ENCODE assay signal across 8 cellular contexts in genomic region chr16:25111403-25112166, GRCh38. TPM values are rescaled to one million over a fixed set of nuclear protein-coding genes. Genes with fewer than 3 reads are reported as not detected.
DNase-seq lines count a peak whose midpoint lies in the region; ATAC-seq and TF ChIP-seq lines count a peak whose summit lies in the region.

Gene LCMT1 (plus strand): TSS chr16:25111742. CDS start chr16:25111884, 142 bp downstream.

- H3K27me3 ChIP-seq in kidney epithelial cell (ENCODE audit: control insufficient read depth, insufficient read depth, low read length), result no peaks in the 10 kb centered on the region

- no peaks in the 10 kb centered on the region for H3K27me3 Mint-ChIP-seq in activated CD4-positive, alpha-beta T cell treated with anti-CD3 and anti-CD28 coated beads for 36 hours

- intact Hi-C loops in activated CD4-positive, alpha-beta T cell treated with anti-CD3 and anti-CD28 coated beads for 36 hours (cut with DNase I, micrococcal nuclease), result loop anchor here (1.0 to 5.0 kb wide), 10 partner anchors 18 to 574 kb away; partner anchors contain the start of genes ARHGAP17 (in 1 of the 2), RBBP6 (in 1 of the 2), TNRC6A (in 1 of the 2) and ZKSCAN2 (in 1 of the 2)

- peaks cover 52% of the 10 kb centered on the region for H3K4me1 Mint-ChIP-seq in activated CD4-positive, alpha-beta T cell treated with anti-CD3 and anti-CD28 coated beads for 36 hours

- TF ChIP-seq CTCF in choroid plexus epithelial cell (conservative IDR thresholded peaks at IDR 0.05; ENCODE audit: low read depth, low read length) (peak; percentile 2), kidney epithelial cell (IDR thresholded peaks at IDR 0.05; ENCODE audit: insufficient read depth, low read length, poor library complexity, severe bottlenecking) (no peak)

- H3K27ac Mint-ChIP-seq in activated CD4-positive, alpha-beta T cell treated with anti-CD3 and anti-CD28 coated beads for 36 hours, result peak within 1 kb of the TSS; percentile 99

- DNase-seq in Ammon's horn (ENCODE audit: low spot score), result peak; percentile 97
- peak; percentile 88 for DNase-seq in GM19238 (ENCODE audit: insufficient read length, low spot score)
- peak; percentile 98 to 99 for DNase-seq in NCI-H524 (lab: John Stamatoyannopoulos, UW)
- DNase-seq in activated CD4-positive, alpha-beta T cell treated with anti-CD3 and anti-CD28 coated beads for 36 hours, result peak; percentile 96
- DNase-seq in choroid plexus epithelial cell (ENCODE audit: low read depth), result peak; percentile 98
- DNase-seq in kidney epithelial cell (ENCODE audit: low read depth), result peak; percentile 92
- peak; percentile 87 to 88 for DNase-seq in stimulated activated CD4-positive, alpha-beta T cell treated with anti-CD3 and anti-CD28 coated beads, Interleukin-15, amount 100 ng/mL, for 48 hours (ENCODE audit: low read depth in 2 of 2)

- CTCF ChIA-PET in activated CD4-positive, alpha-beta T cell treated with anti-CD3 and anti-CD28 coated beads for 36 hours (lab: Charles Lee), result interaction anchor here (0.6 to 1.5 kb wide), 5 partner anchors 13 to 238 kb away, joined by 3 to 6 read pairs (median 4); no protein-coding TSS in a partner anchor

- peak; percentile 86 for ATAC-seq in HG03442 (IDR thresholded peaks at IDR 0.05; ENCODE audit: unreplicated experiment)
- peak; percentile 79 for ATAC-seq in activated CD4-positive, alpha-beta T cell treated with anti-CD3 and anti-CD28 coated beads for 36 hours

- POLR2A ChIA-PET in activated CD4-positive, alpha-beta T cell treated with anti-CD3 and anti-CD28 coated beads for 36 hours (lab: Charles Lee), result interaction anchor here (1.5 kb wide), 1 partner anchor 96 kb away, joined by 4 read pairs; the partner anchor contains the start of gene ARHGAP17

- no peaks in the 10 kb centered on the region for H3K36me3 ChIP-seq in kidney epithelial cell (ENCODE audit: control insufficient read depth, insufficient read depth, low read length)

- H3K4me3 ChIP-seq in choroid plexus epithelial cell (ENCODE audit: low read depth, low read length) (peak within 1 kb of the TSS; percentile 98), kidney epithelial cell (ENCODE audit: low read depth, low read length) (peak within 1 kb of the TSS; percentile 96)

- H3K9me3 Mint-ChIP-seq in activated CD4-positive, alpha-beta T cell treated with anti-CD3 and anti-CD28 coated beads for 36 hours (ENCODE audit: low read depth), result no peaks in the 10 kb centered on the region

- peaks cover 10% of the 10 kb centered on the region for H3K36me3 Mint-ChIP-seq in activated CD4-positive, alpha-beta T cell treated with anti-CD3 and anti-CD28 coated beads for 36 hours (ENCODE audit: low read depth)

- H3K4me3 Mint-ChIP-seq in activated CD4-positive, alpha-beta T cell treated with anti-CD3 and anti-CD28 coated beads for 36 hours, result peak within 1 kb of the TSS; percentile 87

RNA-seq across cellular contexts. Expression of gene LCMT1, which starts in this region (rescaled TPM):
- 10 to 100 TPM; 33.3 to 36.2 TPM for total RNA-seq in activated CD4-positive, alpha-beta T cell treated with anti-CD3 and anti-CD28 coated beads for 36 hours
- 55.2 and 69.6 TPM in 2 replicates for total RNA-seq in kidney epithelial cell

Comparison
In these comparisons a context has a peak if more than half of its experiments do, and no peak if none do; other contexts are left out.
1. Peak in every context shown above with its lines: DNase-seq, ATAC-seq and H3K4me3 ChIP-seq.